Comparison of ENCODE assay signal across 19 cellular contexts in genomic region chr12:95694148-95694547, GRCh38.
DNase-seq lines count a peak whose midpoint lies in the region; ATAC-seq and TF ChIP-seq lines count a peak whose summit lies in the region.
"Had no signal": no experiment of that assay in that cellular context is flagged by ENCODE, and none has a peak within 500 bp of the region (broad histone marks: within the 10 kb centered on the region; RNA-seq: fewer than 3 reads in every experiment).

No MANE protein-coding gene starts in this region.

- ATAC-seq in heart right ventricle, result peak in 7 of 8 donors; percentile 39 to 68 (median 57)
- ATAC-seq: naive thymus-derived CD4-positive, alpha-beta T cell; stimulated activated effector memory CD8-positive, alpha-beta T cell treated with anti-CD3 and anti-CD28 coated beads, Interleukin-12 subunit alpha, Interleukin-12 subunit beta, amount 100 ng/mL, for 72 hours had no signal

- no peak overlapping the region for H3K9ac ChIP-seq in neuronal stem cell (ENCODE audit: low read depth, low read length, poor library complexity)
- H3K9ac ChIP-seq: KMS-11 had no signal

- H3K36me3 ChIP-seq in heart right ventricle (peaks cover 0 to 9% (median 0%) of the 10 kb centered on the region in 9 donors), neuronal stem cell (replicated peaks in 1 of 2; ENCODE audit: control insufficient read depth in 2 of 2, insufficient read depth in 2 of 2, low read length in 2 of 2) (no peaks in the 10 kb centered on the region), tibial nerve (no peaks in the 10 kb centered on the region)

- no peak overlapping the region for H3K4me2 ChIP-seq in neuronal stem cell (ENCODE audit: insufficient read depth, low read length, poor library complexity, severe bottlenecking)
- H3K4me2 ChIP-seq: hepatocyte, KMS-11 had no signal

- H2BK15ac ChIP-seq in neuronal stem cell (ENCODE audit: low read length), result no peak overlapping the region

- TF ChIP-seq CTCF in heart right ventricle (IDR thresholded peaks at IDR 0.05) (no peak), tibial nerve (IDR thresholded peaks at IDR 0.05) (no peak)

- no peak overlapping the region for H2BK5ac ChIP-seq in neuronal stem cell (ENCODE audit: low read length)

- no peaks in the 10 kb centered on the region for H3K27me3 ChIP-seq in heart right ventricle
- no peaks in the 10 kb centered on the region for H3K27me3 ChIP-seq in neuronal stem cell (ENCODE audit: control insufficient read depth in 3 of 3, insufficient read depth in 3 of 3, low read depth in 1 of 3, low read length in 3 of 3)
- no peaks in the 10 kb centered on the region for H3K27me3 ChIP-seq in tibial nerve
- H3K27me3 ChIP-seq: hepatocyte had no signal

- no peak overlapping the region for H2BK120ac ChIP-seq in neuronal stem cell (ENCODE audit: low read depth, low read length)

- H3K14ac ChIP-seq in neuronal stem cell (ENCODE audit: low read length), result no peak overlapping the region

- H3K79me1 ChIP-seq in neuronal stem cell (ENCODE audit: low read depth, low read length), result no peaks in the 10 kb centered on the region

- DNase-seq in NCI-H748 (lab: John Stamatoyannopoulos, UW; ENCODE audit: unreplicated experiment) (peak; percentile 26), NCI-H748 treated with DMSO at 0.1 percent for 48 hours (lab: John Stamatoyannopoulos, UW) (no peak), heart right ventricle (peak; percentile 49 to 56), neuronal stem cell (ENCODE audit: low spot score) (peak; percentile 5), tibial nerve (ENCODE audit: low spot score in 2 of 2) (no peak), NCI-H2029 (lab: John Stamatoyannopoulos, UW) (no peak), NCI-H345 treated with DMSO at 0.1 percent for 48 hours (lab: John Stamatoyannopoulos, UW; ENCODE audit: unreplicated experiment) (no peak)
- no peak for DNase-seq in activated CD4-positive, alpha-beta T cell treated with anti-CD3 and anti-CD28 coated beads, Interleukin-2, amount 50 U/mL, for 1 hour
- DNase-seq: activated CD4-positive, alpha-beta T cell treated with anti-CD3 and anti-CD28 coated beads, Interleukin-2, amount 50 U/mL, for 4 hours; activated CD8-positive, alpha-beta memory T cell treated with anti-CD3 and anti-CD28 coated beads, Interleukin-2, amount 50 U/mL, for 48 hours; activated naive CD8-positive, alpha-beta T cell treated with anti-CD3 and anti-CD28 coated beads, Interleukin-2, amount 10 ng/mL, durations not matched to agents 7 days and 5 days; CD4-positive, alpha-beta T cell; GDM1; naive thymus-derived CD4-positive, alpha-beta T cell; NCI-H526 had no signal

- H3K4me3 ChIP-seq in heart right ventricle (no peak overlapping the region), neuronal stem cell (ENCODE audit: low read length in 2 of 2) (no peak overlapping the region), tibial nerve (no peak overlapping the region)
- H3K4me3 ChIP-seq: hepatocyte had no signal

- no peak overlapping the region for H3K23ac ChIP-seq in neuronal stem cell (ENCODE audit: low read depth, low read length, poor library complexity)

- H2AK5ac ChIP-seq in neuronal stem cell (ENCODE audit: low read depth, low read length), result no peak overlapping the region

- WGBS in heart right ventricle, 2 donors, result 60 to 64% methylated on average over 9 of the region's 9 CpGs
- WGBS in neuronal stem cell (ENCODE audit: extremely low coverage in 2 of 2, insufficient read length in 2 of 2, insufficient replicate concordance in 1 of 2), 2 donors, result no CpG with 5 or more reads among the region's 9 CpGs
- WGBS in tibial nerve, 2 donors, result 31 to 53% methylated on average over 9 of the region's 9 CpGs

- TF ChIP-seq POLR2A in tibial nerve (IDR thresholded peaks at IDR 0.05), result no peak

- H4K91ac ChIP-seq in neuronal stem cell (ENCODE audit: low read depth, low read length, poor library complexity), result no peak overlapping the region

- H3K27ac ChIP-seq in heart right ventricle (peak overlapping the region in 7 of 10 donors; percentile 26 to 65 (median 49)), neuronal stem cell (replicated peaks; ENCODE audit: low read length) (no peak overlapping the region), tibial nerve (peak overlapping the region in 3 of 4 donors; percentile 24 to 57 (median 32))
- H3K27ac ChIP-seq: 22Rv1, hepatocyte, KMS-11 had no signal

- intact Hi-C loops in heart right ventricle (cut with DNase I), result no loop called here

- H3K4me1 ChIP-seq in heart right ventricle, result peaks cover 0 to 45% (median 7%) of the 10 kb centered on the region in 9 donors
- H3K4me1 ChIP-seq in neuronal stem cell (ENCODE audit: control insufficient read depth in 2 of 2, insufficient read depth in 1 of 2, low read depth in 1 of 2, low read length in 2 of 2), result no peaks in the 10 kb centered on the region
- H3K4me1 ChIP-seq in tibial nerve, result peaks cover 0 to 13% (median 0%) of the 10 kb centered on the region in 4 donors

- H3K18ac ChIP-seq in neuronal stem cell (ENCODE audit: low read length), result no peak overlapping the region

- H3K9me3 ChIP-seq in heart right ventricle, result no peaks in the 10 kb centered on the region
- H3K9me3 ChIP-seq in neuronal stem cell (replicated peaks in 1 of 2; ENCODE audit: control insufficient read depth in 2 of 2, insufficient read depth in 1 of 2, low read depth in 1 of 2, low read length in 2 of 2), result no peaks in the 10 kb centered on the region
- H3K9me3 ChIP-seq in tibial nerve, result no peaks in the 10 kb centered on the region

- no peak overlapping the region for H4K8ac ChIP-seq in neuronal stem cell (ENCODE audit: low read depth, low read length)

- H2BK12ac ChIP-seq in neuronal stem cell (ENCODE audit: low read length), result no peak overlapping the region

- no peak overlapping the region for H2AFZ ChIP-seq in neuronal stem cell (ENCODE audit: low read length)
- H2AFZ ChIP-seq: hepatocyte had no signal

- no peak overlapping the region for H3K4ac ChIP-seq in neuronal stem cell (ENCODE audit: low read length)

- TF ChIP-seq EP300 in tibial nerve (IDR thresholded peaks at IDR 0.05), result no peak

Comparison
In these comparisons a context has a peak if more than half of its experiments do, and no peak if none do; other contexts are left out.
1. DNase-seq: peak in NCI-H748 (single experiment), heart right ventricle (2 of 2) and neuronal stem cell (single experiment); none in NCI-H748 treated with DMSO at 0.1 percent for 48 hours (single experiment), tibial nerve (0 of 2), NCI-H2029 (single experiment), activated CD4-positive, alpha-beta T cell treated with anti-CD3 and anti-CD28 coated beads, Interleukin-2, amount 50 U/mL, for 1 hour (single experiment) and NCI-H345 treated with DMSO at 0.1 percent for 48 hours (single experiment).